Comparison of ENCODE assay signal across 1 cellular context in the genomic region with DNA sequence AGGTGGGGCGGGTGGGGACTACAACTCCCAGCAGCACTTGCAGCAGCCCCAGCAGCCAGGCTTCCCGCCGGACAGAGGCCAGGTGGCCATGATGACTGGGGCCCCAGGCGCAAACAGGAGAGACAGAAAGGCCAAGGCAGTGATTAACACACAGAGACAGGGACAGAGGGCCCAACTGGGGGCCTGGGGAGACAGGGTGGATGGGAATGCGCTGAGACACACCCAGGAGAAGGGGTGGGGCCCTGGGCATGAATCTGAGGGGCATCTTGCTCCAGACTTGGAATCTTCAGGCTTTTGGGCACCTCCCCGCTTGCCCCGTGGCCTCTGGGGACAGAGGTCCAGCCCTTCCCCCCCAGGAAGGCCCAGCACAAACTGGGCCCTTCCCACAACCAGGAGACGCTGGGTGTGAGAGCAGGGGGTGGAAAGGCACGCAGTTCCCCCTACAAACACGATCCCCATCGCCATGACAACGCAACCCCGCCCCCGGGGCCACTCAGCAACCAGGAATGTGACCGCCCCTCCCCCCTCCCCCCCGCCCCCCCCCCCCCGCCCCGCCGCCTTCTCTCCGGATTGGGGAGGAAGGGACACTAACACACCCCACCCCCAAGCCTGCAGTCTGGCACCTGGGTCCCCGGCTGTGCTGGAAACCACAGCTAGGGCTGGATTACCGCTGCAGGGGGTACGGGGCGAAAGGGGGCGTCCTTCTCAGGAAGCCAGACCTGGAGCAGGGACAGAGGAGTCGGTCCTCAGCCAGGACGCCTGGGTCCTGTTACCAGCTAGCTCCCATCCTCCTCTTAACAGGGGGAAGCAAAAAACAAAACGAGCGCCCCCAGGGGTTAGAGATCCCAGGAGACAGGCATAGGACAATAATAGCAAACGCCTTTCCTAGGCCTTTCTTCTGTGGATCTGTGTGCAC.
TF ChIP-seq lines count a peak whose summit lies in the region.

No MANE protein-coding gene starts in this region.

TF ChIP-seq in HepG2, 621 proteins besides CTCF, POLR2A, EP300 and RAD21 (continued from another document and continues in another):
- TF ChIP-seq, protein P1, sequence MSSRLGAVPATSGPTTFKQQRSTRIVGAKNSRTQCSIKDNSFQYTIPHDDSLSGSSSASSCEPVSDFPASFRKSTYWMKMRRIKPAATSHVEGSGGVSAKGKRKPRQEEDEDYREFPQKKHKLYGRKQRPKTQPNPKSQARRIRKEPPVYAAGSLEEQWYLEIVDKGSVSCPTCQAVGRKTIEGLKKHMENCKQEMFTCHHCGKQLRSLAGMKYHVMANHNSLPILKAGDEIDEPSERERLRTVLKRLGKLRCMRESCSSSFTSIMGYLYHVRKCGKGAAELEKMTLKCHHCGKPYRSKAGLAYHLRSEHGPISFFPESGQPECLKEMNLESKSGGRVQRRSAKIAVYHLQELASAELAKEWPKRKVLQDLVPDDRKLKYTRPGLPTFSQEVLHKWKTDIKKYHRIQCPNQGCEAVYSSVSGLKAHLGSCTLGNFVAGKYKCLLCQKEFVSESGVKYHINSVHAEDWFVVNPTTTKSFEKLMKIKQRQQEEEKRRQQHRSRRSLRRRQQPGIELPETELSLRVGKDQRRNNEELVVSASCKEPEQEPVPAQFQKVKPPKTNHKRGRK (CRISPR knock-in tag; IDR thresholded peaks at IDR 0.05) = no peak
- no peak for TF ChIP-seq SNRNP70 (IDR thresholded peaks at IDR 0.05; ENCODE audit: low read depth, low read length)
- TF ChIP-seq RXRA (CRISPR knock-in tag; IDR thresholded peaks at IDR 0.05) = peak; percentile 46; the same call in 1 of the 2 replicates
- peak; percentile 32; the same call in 1 of the 2 replicates for TF ChIP-seq TBX3 (IDR thresholded peaks at IDR 0.05; ENCODE audit: borderline replicate concordance)
- no peak for TF ChIP-seq HOXA7 (CRISPR knock-in tag; IDR thresholded peaks at IDR 0.05)
- TF ChIP-seq TGIF2 (CRISPR knock-in tag; IDR thresholded peaks at IDR 0.05) = peak; percentile 81; the same call in 1 of the 2 replicates
- TF ChIP-seq, protein P2, sequence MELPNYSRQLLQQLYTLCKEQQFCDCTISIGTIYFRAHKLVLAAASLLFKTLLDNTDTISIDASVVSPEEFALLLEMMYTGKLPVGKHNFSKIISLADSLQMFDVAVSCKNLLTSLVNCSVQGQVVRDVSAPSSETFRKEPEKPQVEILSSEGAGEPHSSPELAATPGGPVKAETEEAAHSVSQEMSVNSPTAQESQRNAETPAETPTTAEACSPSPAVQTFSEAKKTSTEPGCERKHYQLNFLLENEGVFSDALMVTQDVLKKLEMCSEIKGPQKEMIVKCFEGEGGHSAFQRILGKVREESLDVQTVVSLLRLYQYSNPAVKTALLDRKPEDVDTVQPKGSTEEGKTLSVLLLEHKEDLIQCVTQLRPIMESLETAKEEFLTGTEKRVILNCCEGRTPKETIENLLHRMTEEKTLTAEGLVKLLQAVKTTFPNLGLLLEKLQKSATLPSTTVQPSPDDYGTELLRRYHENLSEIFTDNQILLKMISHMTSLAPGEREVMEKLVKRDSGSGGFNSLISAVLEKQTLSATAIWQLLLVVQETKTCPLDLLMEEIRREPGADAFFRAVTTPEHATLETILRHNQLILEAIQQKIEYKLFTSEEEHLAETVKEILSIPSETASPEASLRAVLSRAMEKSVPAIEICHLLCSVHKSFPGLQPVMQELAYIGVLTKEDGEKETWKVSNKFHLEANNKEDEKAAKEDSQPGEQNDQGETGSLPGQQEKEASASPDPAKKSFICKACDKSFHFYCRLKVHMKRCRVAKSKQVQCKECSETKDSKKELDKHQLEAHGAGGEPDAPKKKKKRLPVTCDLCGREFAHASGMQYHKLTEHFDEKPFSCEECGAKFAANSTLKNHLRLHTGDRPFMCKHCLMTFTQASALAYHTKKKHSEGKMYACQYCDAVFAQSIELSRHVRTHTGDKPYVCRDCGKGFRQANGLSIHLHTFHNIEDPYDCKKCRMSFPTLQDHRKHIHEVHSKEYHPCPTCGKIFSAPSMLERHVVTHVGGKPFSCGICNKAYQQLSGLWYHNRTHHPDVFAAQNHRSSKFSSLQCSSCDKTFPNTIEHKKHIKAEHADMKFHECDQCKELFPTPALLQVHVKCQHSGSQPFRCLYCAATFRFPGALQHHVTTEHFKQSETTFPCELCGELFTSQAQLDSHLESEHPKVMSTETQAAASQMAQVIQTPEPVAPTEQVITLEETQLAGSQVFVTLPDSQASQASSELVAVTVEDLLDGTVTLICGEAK (IDR thresholded peaks at IDR 0.05) = no peak
- TF ChIP-seq, protein P2 (CRISPR knock-in tag; IDR thresholded peaks at IDR 0.05) = peak; percentile 36; the same call in 1 of the 2 replicates
- no peak for TF ChIP-seq ZFP36 (IDR thresholded peaks at IDR 0.05; ENCODE audit: borderline replicate concordance, low read depth, low read length, partially characterized antibody)
- TF ChIP-seq NFIC (IDR thresholded peaks at IDR 0.05; ENCODE audit: low read length) = no peak
- peak; percentile 84 for TF ChIP-seq ZNF335 (CRISPR knock-in tag; IDR thresholded peaks at IDR 0.05)
- TF ChIP-seq HCFC1 (IDR thresholded peaks at IDR 0.05; ENCODE audit: low read depth, low read length) = peak; percentile 72
- no peak for TF ChIP-seq SP140L (CRISPR knock-in tag; IDR thresholded peaks at IDR 0.05; ENCODE audit: borderline replicate concordance)
- TF ChIP-seq, protein P3, sequence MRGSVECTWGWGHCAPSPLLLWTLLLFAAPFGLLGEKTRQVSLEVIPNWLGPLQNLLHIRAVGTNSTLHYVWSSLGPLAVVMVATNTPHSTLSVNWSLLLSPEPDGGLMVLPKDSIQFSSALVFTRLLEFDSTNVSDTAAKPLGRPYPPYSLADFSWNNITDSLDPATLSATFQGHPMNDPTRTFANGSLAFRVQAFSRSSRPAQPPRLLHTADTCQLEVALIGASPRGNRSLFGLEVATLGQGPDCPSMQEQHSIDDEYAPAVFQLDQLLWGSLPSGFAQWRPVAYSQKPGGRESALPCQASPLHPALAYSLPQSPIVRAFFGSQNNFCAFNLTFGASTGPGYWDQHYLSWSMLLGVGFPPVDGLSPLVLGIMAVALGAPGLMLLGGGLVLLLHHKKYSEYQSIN (CRISPR knock-in tag; IDR thresholded peaks at IDR 0.05; ENCODE audit: borderline replicate concordance) = no peak
- TF ChIP-seq ZNF552 (CRISPR knock-in tag; IDR thresholded peaks at IDR 0.05; ENCODE audit: borderline replicate concordance) = peak; percentile 22; the same call in 1 of the 2 replicates
- TF ChIP-seq ZEB1 (IDR thresholded peaks at IDR 0.05; ENCODE audit: insufficient replicate concordance, low read depth) = no peak
- TF ChIP-seq, protein P4, sequence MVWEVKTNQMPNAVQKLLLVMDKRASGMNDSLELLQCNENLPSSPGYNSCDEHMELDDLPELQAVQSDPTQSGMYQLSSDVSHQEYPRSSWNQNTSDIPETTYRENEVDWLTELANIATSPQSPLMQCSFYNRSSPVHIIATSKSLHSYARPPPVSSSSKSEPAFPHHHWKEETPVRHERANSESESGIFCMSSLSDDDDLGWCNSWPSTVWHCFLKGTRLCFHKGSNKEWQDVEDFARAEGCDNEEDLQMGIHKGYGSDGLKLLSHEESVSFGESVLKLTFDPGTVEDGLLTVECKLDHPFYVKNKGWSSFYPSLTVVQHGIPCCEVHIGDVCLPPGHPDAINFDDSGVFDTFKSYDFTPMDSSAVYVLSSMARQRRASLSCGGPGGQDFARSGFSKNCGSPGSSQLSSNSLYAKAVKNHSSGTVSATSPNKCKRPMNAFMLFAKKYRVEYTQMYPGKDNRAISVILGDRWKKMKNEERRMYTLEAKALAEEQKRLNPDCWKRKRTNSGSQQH (CRISPR knock-in tag; IDR thresholded peaks at IDR 0.05; ENCODE audit: low read depth) = peak; percentile 61; the same call in 1 of the 2 replicates
- TF ChIP-seq, protein P5, sequence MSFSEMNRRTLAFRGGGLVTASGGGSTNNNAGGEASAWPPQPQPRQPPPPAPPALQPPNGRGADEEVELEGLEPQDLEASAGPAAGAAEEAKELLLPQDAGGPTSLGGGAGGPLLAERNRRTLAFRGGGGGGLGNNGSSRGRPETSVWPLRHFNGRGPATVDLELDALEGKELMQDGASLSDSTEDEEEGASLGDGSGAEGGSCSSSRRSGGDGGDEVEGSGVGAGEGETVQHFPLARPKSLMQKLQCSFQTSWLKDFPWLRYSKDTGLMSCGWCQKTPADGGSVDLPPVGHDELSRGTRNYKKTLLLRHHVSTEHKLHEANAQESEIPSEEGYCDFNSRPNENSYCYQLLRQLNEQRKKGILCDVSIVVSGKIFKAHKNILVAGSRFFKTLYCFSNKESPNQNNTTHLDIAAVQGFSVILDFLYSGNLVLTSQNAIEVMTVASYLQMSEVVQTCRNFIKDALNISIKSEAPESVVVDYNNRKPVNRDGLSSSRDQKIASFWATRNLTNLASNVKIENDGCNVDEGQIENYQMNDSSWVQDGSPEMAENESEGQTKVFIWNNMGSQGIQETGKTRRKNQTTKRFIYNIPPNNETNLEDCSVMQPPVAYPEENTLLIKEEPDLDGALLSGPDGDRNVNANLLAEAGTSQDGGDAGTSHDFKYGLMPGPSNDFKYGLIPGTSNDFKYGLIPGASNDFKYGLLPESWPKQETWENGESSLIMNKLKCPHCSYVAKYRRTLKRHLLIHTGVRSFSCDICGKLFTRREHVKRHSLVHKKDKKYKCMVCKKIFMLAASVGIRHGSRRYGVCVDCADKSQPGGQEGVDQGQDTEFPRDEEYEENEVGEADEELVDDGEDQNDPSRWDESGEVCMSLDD (CRISPR knock-in tag; IDR thresholded peaks at IDR 0.05; ENCODE audit: borderline replicate concordance) = no peak
- TF ChIP-seq ZNF329 (CRISPR knock-in tag; IDR thresholded peaks at IDR 0.05; ENCODE audit: low read depth) = no peak
- TF ChIP-seq, protein P6, sequence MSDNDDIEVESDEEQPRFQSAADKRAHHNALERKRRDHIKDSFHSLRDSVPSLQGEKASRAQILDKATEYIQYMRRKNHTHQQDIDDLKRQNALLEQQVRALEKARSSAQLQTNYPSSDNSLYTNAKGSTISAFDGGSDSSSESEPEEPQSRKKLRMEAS (IDR thresholded peaks at IDR 0.05) = peak; percentile 46
- peak; percentile 58 for TF ChIP-seq POLR2AphosphoS5 (IDR thresholded peaks at IDR 0.05; ENCODE audit: low read depth, low read length)
- TF ChIP-seq TARDBP (CRISPR knock-in tag; IDR thresholded peaks at IDR 0.05) = no peak
- TF ChIP-seq, protein P7, sequence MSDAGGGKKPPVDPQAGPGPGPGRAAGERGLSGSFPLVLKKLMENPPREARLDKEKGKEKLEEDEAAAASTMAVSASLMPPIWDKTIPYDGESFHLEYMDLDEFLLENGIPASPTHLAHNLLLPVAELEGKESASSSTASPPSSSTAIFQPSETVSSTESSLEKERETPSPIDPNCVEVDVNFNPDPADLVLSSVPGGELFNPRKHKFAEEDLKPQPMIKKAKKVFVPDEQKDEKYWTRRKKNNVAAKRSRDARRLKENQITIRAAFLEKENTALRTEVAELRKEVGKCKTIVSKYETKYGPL (CRISPR knock-in tag; IDR thresholded peaks at IDR 0.05) = no peak
- no peak for TF ChIP-seq KAT2B (IDR thresholded peaks at IDR 0.05; ENCODE audit: borderline replicate concordance, low read depth, low read length)
- peak; percentile 99 for TF ChIP-seq PCBP1 (IDR thresholded peaks at IDR 0.05; ENCODE audit: borderline replicate concordance, low read depth, low read length)
- peak; percentile 61; the same call in 1 of the 2 replicates for TF ChIP-seq JUND (CRISPR knock-in tag; IDR thresholded peaks at IDR 0.05)
- no peak for TF ChIP-seq ZFP90 (CRISPR knock-in tag; IDR thresholded peaks at IDR 0.05; ENCODE audit: borderline replicate concordance)
- TF ChIP-seq, protein P8, sequence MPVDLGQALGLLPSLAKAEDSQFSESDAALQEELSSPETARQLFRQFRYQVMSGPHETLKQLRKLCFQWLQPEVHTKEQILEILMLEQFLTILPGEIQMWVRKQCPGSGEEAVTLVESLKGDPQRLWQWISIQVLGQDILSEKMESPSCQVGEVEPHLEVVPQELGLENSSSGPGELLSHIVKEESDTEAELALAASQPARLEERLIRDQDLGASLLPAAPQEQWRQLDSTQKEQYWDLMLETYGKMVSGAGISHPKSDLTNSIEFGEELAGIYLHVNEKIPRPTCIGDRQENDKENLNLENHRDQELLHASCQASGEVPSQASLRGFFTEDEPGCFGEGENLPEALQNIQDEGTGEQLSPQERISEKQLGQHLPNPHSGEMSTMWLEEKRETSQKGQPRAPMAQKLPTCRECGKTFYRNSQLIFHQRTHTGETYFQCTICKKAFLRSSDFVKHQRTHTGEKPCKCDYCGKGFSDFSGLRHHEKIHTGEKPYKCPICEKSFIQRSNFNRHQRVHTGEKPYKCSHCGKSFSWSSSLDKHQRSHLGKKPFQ (CRISPR knock-in tag; IDR thresholded peaks at IDR 0.05; ENCODE audit: insufficient replicate concordance) = no peak
- TF ChIP-seq ZNF350 (CRISPR knock-in tag; IDR thresholded peaks at IDR 0.05; ENCODE audit: borderline replicate concordance, low read depth) = peak; percentile 59; the same call in 1 of the 2 replicates
- TF ChIP-seq HMGA1 (CRISPR knock-in tag; conservative IDR thresholded peaks at IDR 0.05) = no peak
- no peak for TF ChIP-seq ZSCAN21 (CRISPR knock-in tag; IDR thresholded peaks at IDR 0.05; ENCODE audit: borderline replicate concordance)
- TF ChIP-seq MTA1 (CRISPR knock-in tag; IDR thresholded peaks at IDR 0.05; ENCODE audit: borderline replicate concordance) = peak; percentile 33; the same call in 1 of the 2 replicates
- TF ChIP-seq RBM39 (IDR thresholded peaks at IDR 0.05; ENCODE audit: low read depth, low read length, poor library complexity, severe bottlenecking) = peak; percentile 66
